ENCODE assay signal across 1 cellular context in the genomic region with DNA sequence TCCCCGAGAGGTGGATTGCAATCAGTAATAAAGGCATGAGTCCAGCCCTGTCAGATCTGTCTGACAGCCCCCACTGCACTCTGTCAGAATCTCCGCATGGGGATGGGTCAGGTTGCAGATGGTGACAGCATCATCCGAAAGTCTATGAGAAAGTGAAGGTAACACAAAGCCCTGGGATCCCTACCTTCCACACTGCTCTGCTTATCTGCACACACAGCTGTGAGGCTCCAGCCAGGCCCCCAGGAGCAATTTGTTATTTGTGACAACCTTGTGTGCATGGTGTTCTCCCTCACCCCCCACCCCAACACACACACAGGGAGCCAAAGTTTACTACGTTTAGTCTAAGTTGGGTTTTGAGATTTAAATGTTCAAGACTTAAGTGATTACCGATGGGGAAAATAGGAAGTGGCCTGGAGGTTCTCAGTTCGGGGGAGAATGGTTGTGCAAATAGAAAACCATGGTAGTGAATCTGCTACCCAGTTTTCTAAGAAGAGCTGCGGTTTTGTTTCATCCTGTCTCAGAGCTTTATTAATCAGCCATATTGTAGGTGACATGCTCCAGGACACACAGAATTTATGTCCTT.
TF ChIP-seq lines count a peak whose summit lies in the region.

No MANE protein-coding gene starts in this region.

TF ChIP-seq in K562, 482 proteins besides CTCF, POLR2A, EP300 and RAD21 (continued from another document):
- TF ChIP-seq, protein P1, sequence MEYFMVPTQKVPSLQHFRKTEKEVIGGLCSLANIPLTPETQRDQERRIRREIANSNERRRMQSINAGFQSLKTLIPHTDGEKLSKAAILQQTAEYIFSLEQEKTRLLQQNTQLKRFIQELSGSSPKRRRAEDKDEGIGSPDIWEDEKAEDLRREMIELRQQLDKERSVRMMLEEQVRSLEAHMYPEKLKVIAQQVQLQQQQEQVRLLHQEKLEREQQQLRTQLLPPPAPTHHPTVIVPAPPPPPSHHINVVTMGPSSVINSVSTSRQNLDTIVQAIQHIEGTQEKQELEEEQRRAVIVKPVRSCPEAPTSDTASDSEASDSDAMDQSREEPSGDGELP (CRISPR knock-in tag; IDR thresholded peaks at IDR 0.05; ENCODE audit: borderline replicate concordance): peak; percentile 88; the same call in 1 of the 2 replicates
- TF ChIP-seq, protein P2, sequence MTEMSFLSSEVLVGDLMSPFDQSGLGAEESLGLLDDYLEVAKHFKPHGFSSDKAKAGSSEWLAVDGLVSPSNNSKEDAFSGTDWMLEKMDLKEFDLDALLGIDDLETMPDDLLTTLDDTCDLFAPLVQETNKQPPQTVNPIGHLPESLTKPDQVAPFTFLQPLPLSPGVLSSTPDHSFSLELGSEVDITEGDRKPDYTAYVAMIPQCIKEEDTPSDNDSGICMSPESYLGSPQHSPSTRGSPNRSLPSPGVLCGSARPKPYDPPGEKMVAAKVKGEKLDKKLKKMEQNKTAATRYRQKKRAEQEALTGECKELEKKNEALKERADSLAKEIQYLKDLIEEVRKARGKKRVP (CRISPR knock-in tag; IDR thresholded peaks at IDR 0.05): no peak
- no peak for TF ChIP-seq HOXB6 (CRISPR knock-in tag; IDR thresholded peaks at IDR 0.05; ENCODE audit: borderline replicate concordance)
- TF ChIP-seq RCOR1 (IDR thresholded peaks at IDR 0.05; ENCODE audit: borderline replicate concordance in 1 of 2, low read depth in 2 of 2, low read length in 2 of 2): peak; percentile 60 to 83; a peak in 3 of 4 replicates
- TF ChIP-seq NCOR1 (IDR thresholded peaks at IDR 0.05): peak; percentile 71
- 0 out of 2 replicates have a peak, but pooled peaks have one; percentile 28 for TF ChIP-seq MYNN (IDR thresholded peaks at IDR 0.05)
- no peak for TF ChIP-seq MYNN (CRISPR knock-in tag; IDR thresholded peaks at IDR 0.05)
- TF ChIP-seq, protein P3, sequence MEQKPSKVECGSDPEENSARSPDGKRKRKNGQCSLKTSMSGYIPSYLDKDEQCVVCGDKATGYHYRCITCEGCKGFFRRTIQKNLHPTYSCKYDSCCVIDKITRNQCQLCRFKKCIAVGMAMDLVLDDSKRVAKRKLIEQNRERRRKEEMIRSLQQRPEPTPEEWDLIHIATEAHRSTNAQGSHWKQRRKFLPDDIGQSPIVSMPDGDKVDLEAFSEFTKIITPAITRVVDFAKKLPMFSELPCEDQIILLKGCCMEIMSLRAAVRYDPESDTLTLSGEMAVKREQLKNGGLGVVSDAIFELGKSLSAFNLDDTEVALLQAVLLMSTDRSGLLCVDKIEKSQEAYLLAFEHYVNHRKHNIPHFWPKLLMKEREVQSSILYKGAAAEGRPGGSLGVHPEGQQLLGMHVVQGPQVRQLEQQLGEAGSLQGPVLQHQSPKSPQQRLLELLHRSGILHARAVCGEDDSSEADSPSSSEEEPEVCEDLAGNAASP (IDR thresholded peaks at IDR 0.05): no peak
- TF ChIP-seq, protein P4, sequence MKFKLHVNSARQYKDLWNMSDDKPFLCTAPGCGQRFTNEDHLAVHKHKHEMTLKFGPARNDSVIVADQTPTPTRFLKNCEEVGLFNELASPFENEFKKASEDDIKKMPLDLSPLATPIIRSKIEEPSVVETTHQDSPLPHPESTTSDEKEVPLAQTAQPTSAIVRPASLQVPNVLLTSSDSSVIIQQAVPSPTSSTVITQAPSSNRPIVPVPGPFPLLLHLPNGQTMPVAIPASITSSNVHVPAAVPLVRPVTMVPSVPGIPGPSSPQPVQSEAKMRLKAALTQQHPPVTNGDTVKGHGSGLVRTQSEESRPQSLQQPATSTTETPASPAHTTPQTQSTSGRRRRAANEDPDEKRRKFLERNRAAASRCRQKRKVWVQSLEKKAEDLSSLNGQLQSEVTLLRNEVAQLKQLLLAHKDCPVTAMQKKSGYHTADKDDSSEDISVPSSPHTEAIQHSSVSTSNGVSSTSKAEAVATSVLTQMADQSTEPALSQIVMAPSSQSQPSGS (CRISPR knock-in tag; IDR thresholded peaks at IDR 0.05): no peak
- peak; percentile 76 for TF ChIP-seq DACH1 (IDR thresholded peaks at IDR 0.05; ENCODE audit: partially characterized antibody)
- no peak for TF ChIP-seq ZNF324 (CRISPR knock-in tag; IDR thresholded peaks at IDR 0.05)
- peak; percentile 85 for TF ChIP-seq CBFA2T2 (conservative IDR thresholded peaks at IDR 0.05)
- TF ChIP-seq NRF1 (conservative IDR thresholded peaks at IDR 0.05 in 1 of 2, IDR thresholded peaks at IDR 0.05 in 1 of 2): peak in 1 of 2 experiments; percentile 22; a peak in 1 of 4 replicates
- TF ChIP-seq HNRNPL (IDR thresholded peaks at IDR 0.05; ENCODE audit: low read depth, low read length): no peak
- TF ChIP-seq FOSL1 (tag; conservative IDR thresholded peaks at IDR 0.05): peak; percentile 32; the same call in 1 of the 2 replicates
- TF ChIP-seq, protein P5, sequence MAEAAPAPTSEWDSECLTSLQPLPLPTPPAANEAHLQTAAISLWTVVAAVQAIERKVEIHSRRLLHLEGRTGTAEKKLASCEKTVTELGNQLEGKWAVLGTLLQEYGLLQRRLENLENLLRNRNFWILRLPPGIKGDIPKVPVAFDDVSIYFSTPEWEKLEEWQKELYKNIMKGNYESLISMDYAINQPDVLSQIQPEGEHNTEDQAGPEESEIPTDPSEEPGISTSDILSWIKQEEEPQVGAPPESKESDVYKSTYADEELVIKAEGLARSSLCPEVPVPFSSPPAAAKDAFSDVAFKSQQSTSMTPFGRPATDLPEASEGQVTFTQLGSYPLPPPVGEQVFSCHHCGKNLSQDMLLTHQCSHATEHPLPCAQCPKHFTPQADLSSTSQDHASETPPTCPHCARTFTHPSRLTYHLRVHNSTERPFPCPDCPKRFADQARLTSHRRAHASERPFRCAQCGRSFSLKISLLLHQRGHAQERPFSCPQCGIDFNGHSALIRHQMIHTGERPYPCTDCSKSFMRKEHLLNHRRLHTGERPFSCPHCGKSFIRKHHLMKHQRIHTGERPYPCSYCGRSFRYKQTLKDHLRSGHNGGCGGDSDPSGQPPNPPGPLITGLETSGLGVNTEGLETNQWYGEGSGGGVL (CRISPR knock-in tag; IDR thresholded peaks at IDR 0.05): no peak
- TF ChIP-seq, protein P6, sequence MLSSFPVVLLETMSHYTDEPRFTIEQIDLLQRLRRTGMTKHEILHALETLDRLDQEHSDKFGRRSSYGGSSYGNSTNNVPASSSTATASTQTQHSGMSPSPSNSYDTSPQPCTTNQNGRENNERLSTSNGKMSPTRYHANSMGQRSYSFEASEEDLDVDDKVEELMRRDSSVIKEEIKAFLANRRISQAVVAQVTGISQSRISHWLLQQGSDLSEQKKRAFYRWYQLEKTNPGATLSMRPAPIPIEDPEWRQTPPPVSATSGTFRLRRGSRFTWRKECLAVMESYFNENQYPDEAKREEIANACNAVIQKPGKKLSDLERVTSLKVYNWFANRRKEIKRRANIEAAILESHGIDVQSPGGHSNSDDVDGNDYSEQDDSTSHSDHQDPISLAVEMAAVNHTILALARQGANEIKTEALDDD (IDR thresholded peaks at IDR 0.05): peak; percentile 65
- TF ChIP-seq TCF7 (IDR thresholded peaks at IDR 0.05; ENCODE audit: borderline replicate concordance): no peak
- peak; percentile 74 for TF ChIP-seq SMARCE1 (IDR thresholded peaks at IDR 0.05)
